Comparison of ENCODE assay signal across 8 cellular contexts in the genomic region with DNA sequence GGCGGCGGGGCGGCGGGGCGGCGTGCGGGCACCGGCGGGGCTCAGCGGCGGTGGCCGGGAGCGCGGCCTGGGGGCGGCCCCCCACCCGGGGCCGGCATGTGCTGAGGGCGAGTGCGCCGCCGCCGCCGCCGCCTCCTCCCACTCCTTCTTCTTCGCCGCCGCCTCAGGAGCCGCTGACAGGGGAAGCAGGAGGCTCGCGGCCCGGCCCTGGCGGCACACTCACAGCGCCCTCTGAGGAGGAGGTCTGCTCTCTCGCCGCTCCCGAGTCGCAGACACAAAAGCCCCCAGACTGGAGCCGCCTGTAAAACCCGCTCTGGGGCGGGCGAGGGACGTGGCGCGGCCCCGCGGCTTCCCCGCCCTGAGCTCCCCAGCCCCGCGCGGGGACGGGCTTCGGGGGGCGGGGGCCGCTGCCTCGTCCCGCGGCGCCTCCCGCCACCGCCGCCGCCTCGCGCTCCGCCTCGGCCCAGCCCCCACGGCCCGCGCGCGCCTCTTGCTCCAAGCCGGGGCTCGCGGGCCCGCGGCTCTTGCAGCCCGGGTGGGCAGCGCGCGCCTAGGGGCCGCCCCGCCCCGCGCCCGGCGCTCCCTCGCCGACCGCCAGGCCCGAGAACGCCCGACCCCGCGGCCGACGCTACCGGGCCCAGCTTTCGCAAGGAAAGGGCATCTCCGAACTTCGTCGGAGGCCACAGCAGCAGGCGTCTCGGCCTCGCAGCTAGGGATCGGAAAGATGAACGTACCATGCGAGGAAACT. TPM values are rescaled to one million over a fixed set of nuclear protein-coding genes. Genes with fewer than 3 reads are reported as not detected.
DNase-seq lines count a peak whose midpoint lies in the region; ATAC-seq and TF ChIP-seq lines count a peak whose summit lies in the region.

TSS of gene PYGO1 (minus strand) at position 276 of the 748 bp plus-strand sequence. CDS start 462 bp downstream, outside the sequence.

- H3K4me1 Mint-ChIP-seq in T-cell: peaks cover 3 to 5% (median 4%) of the 10 kb centered on the region in 3 donors

- no peak for TF ChIP-seq POLR2A in GM18505 (IDR thresholded peaks at IDR 0.05; ENCODE audit: borderline replicate concordance, extremely low read depth, insufficient read depth, insufficient read length)

- H3K36me3 Mint-ChIP-seq in T-cell: no peaks in the 10 kb centered on the region

- H3K27me3 Mint-ChIP-seq in T-cell: peaks cover 31 to 48% of the 10 kb centered on the region in 2 donors

- peak; percentile 80 for ATAC-seq in GM18505 (IDR thresholded peaks at IDR 0.05; ENCODE audit: unreplicated experiment)
- peak; percentile 64 to 70 (median 66) for ATAC-seq in T-cell (replicated peaks in 1 of 4)
- no peak for ATAC-seq in HG03457 (IDR thresholded peaks at IDR 0.05; ENCODE audit: unreplicated experiment)

- H3K9me3 Mint-ChIP-seq in T-cell: no peaks in the 10 kb centered on the region

- TF ChIP-seq CTCF in AG04449 (IDR thresholded peaks at IDR 0.05; ENCODE audit: insufficient read depth, low read length, missing control alignments): peak; percentile 10

- H3K9me3 ChIP-seq in iPS-18c (ENCODE audit: control insufficient read depth, insufficient read depth, low read length): no peaks in the 10 kb centered on the region

- peak within 1 kb of the TSS in 1 of 2 donors; percentile 19 for H3K27ac Mint-ChIP-seq in T-cell

- peak within 1 kb of the TSS; percentile 67 to 76 (median 70) for H3K4me3 Mint-ChIP-seq in T-cell

- CTCF ChIA-PET in AG04449 (lab: Yijun Ruan, JAX) (interaction anchor here (0.7 kb wide), 1 partner anchor 7 kb away, joined by 3 read pairs; no protein-coding TSS in a partner anchor), T-cell (lab: Charles Lee) (interaction anchor here in 1 of 2 donors (0.6 kb wide), 1 partner anchor 313 kb away, joined by 5 read pairs; no protein-coding TSS in a partner anchor)

- in situ Hi-C loops in T47D (cut with HindIII; ENCODE audit: low pct_unique_long_range_greater_than_20kb, low sequenced_read_pairs): no loop called here

- POLR2A ChIA-PET in AG04449 (lab: Yijun Ruan, JAX): interaction anchor here (0.6 kb wide), 1 partner anchor 12 kb away, joined by 3 read pairs; no protein-coding TSS in a partner anchor
- POLR2A ChIA-PET in T-cell (lab: Charles Lee): no interaction called here

- DNase-seq in AG04449 (ENCODE audit: low read depth, low spot score): no peak
- DNase-seq in HUDEP-2 (lab: John Stamatoyannopoulos, UW; ENCODE audit: unreplicated experiment in 76 of 76): peak in 51 of 76 experiments; percentile 2 to 61 (median 34)
- peak in 20 of 34 experiments; percentile 3 to 33 (median 9) for DNase-seq in T-cell
- DNase-seq in T47D (ENCODE audit: low read depth in 1 of 2, low spot score in 1 of 2): peak; percentile 61 to 69
- peak; percentile 25 for DNase-seq in skeletal muscle cell (ENCODE audit: low read depth)

- H3K4me3 ChIP-seq in AG04449 (ENCODE audit: low read depth, low read length) (peak within 1 kb of the TSS; percentile 72), iPS-18c (ENCODE audit: insufficient read depth, low read depth, low read length) (peak within 1 kb of the TSS; percentile 75), skeletal muscle cell (ENCODE audit: low read depth, low read length) (peak within 1 kb of the TSS; percentile 79)

RNA-seq across cellular contexts. Expression of gene PYGO1, which starts in this region (rescaled TPM):
- under 1 TPM in 3 of 5 donors, not detected in 2; 0.06 to 0.18 (median 0.10) TPM for total RNA-seq in T-cell

Comparison
In these comparisons a context has a peak if more than half of its experiments do, and no peak if none do; other contexts are left out.
1. Peak in DNase-seq and ATAC-seq in T-cell; RNA of the gene not detected or under 1 TPM.